ENCODE assay signal across 21 cellular contexts in genomic region chr15:42710662-42711061, GRCh38.
"Had no signal": no experiment of that assay in that cellular context is flagged by ENCODE, and none has a peak within 500 bp of the region (broad histone marks: within the 10 kb centered on the region; RNA-seq: fewer than 3 reads in every experiment).

No MANE protein-coding gene starts in this region.

- H3K4me2 ChIP-seq: KMS-11 had no signal

- H3K27ac ChIP-seq: KMS-11, Peyer's patch, RWPE1 had no signal

- H3K36me3 ChIP-seq: Peyer's patch had no signal

- H3K9me3 ChIP-seq: Peyer's patch had no signal

- H3K4me3 ChIP-seq: Peyer's patch had no signal

- H3K4me1 ChIP-seq: Peyer's patch had no signal

- H3K9ac ChIP-seq: KMS-11 had no signal

- ATAC-seq: activated CD8-positive, alpha-beta memory T cell treated with anti-CD3 and anti-CD28 coated beads, Interleukin-2, amount 10 ng/mL, durations not matched to agents 7 days and 5 days had no signal

- H3K27me3 ChIP-seq: Peyer's patch had no signal

- DNase-seq: activated B cell treated with CpG ODN at 0.5 μM for 24 hours; activated CD4-positive, alpha-beta T cell treated with anti-CD3 and anti-CD28 coated beads for 1 hour; activated CD4-positive, alpha-beta T cell treated with anti-CD3 and anti-CD28 coated beads, Interleukin-2, amount 10 ng/mL, durations not matched to agents 24 days and 14 days; activated CD4-positive, alpha-beta T cell treated with anti-CD3 and anti-CD28 coated beads, Interleukin-2, amount 50 U/mL, for 48 hours; activated CD8-positive, alpha-beta memory T cell treated with anti-CD3 and anti-CD28 coated beads, Interleukin-2, amount 10 ng/mL, durations not matched to agents 7 days and 5 days; activated effector memory CD4-positive, alpha-beta T cell treated with Interleukin-2 at 50 U/mL for 16 hours; activated naive CD4-positive, alpha-beta T cell; activated T-cell treated with anti-CD3 and anti-CD28 coated beads, Interleukin-2, amount 50 U/mL, for 24 hours; amniotic stem cell; NCI-H1092 treated with DMSO at 0.1 percent for 48 hours; NCI-H1436; NCI-H1694 treated with DMSO at 0.1 percent for 48 hours; NCI-H2081; NCI-H510A treated with DMSO at 0.1 percent for 48 hours; NCI-H69; SHP77 treated with DMSO at 0.1 percent for 48 hours; T-helper 2 cell; T1000 had no signal
